ENCODE assay signal across 1 cellular context in the genomic region with DNA sequence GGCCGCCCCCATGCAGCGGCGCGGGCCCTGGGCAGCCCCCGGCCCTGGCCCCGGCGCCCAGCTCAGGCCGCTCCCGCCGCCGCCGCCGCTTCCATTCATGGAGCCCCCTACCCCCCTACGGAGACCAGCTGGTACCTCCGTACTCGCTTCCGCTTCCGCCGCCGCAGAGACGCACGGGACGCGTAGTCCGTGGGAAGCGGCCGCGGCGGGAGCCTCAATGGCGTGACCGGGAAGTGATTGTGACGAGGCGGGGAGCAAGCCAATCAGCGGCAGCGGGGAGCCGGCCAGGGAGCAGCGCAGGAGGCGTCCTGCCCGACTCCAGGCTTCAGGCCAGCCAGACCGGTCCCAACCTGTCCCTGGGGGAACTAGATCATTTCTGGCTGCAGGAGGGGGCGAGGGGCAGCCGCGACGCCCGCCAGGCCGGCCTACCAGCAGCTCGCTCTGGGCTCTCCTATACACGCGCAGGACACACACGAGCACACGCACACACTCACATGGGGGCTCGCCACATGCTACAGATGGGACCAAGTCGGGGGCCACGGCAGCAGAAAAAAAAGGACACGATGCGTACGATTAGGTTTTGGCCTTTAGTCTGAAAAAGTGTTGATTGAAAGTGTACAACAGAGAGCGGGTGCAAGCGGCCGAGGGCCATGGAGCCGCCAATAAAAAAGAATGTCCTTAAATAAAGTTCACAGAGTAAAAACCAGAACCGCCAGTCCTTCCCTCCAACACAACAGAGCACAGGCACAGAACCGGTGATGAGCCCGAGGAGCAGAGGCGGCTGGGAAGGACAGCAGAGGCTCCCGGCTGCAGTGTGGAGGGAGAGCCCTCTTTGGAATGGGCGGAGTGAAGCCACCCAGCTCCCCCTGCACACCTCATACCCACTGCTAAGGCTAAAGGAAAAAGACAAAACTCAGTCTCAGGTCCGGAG.
TF ChIP-seq lines count a peak whose summit lies in the region.

A gene with protein sequence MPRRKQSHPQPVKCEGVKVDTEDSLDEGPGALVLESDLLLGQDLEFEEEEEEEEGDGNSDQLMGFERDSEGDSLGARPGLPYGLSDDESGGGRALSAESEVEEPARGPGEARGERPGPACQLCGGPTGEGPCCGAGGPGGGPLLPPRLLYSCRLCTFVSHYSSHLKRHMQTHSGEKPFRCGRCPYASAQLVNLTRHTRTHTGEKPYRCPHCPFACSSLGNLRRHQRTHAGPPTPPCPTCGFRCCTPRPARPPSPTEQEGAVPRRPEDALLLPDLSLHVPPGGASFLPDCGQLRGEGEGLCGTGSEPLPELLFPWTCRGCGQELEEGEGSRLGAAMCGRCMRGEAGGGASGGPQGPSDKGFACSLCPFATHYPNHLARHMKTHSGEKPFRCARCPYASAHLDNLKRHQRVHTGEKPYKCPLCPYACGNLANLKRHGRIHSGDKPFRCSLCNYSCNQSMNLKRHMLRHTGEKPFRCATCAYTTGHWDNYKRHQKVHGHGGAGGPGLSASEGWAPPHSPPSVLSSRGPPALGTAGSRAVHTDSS (minus strand): TSS at position 109 of the 931 bp plus-strand sequence. CDS start 208 bp downstream, outside the sequence.

TF ChIP-seq in HepG2, 621 proteins besides CTCF, POLR2A, EP300 and RAD21 (continued from another document and continues in another):
- TF ChIP-seq, protein P1, sequence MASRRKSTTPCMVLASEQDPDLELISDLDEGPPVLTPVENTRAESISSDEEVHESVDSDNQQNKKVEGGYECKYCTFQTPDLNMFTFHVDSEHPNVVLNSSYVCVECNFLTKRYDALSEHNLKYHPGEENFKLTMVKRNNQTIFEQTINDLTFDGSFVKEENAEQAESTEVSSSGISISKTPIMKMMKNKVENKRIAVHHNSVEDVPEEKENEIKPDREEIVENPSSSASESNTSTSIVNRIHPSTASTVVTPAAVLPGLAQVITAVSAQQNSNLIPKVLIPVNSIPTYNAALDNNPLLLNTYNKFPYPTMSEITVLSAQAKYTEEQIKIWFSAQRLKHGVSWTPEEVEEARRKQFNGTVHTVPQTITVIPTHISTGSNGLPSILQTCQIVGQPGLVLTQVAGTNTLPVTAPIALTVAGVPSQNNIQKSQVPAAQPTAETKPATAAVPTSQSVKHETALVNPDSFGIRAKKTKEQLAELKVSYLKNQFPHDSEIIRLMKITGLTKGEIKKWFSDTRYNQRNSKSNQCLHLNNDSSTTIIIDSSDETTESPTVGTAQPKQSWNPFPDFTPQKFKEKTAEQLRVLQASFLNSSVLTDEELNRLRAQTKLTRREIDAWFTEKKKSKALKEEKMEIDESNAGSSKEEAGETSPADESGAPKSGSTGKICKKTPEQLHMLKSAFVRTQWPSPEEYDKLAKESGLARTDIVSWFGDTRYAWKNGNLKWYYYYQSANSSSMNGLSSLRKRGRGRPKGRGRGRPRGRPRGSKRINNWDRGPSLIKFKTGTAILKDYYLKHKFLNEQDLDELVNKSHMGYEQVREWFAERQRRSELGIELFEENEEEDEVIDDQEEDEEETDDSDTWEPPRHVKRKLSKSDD (CRISPR knock-in tag; IDR thresholded peaks at IDR 0.05; ENCODE audit: low read depth), result 0 out of 2 replicates have a peak, but pooled peaks have one; percentile 44
- TF ChIP-seq CAMTA2 (CRISPR knock-in tag; IDR thresholded peaks at IDR 0.05; ENCODE audit: borderline replicate concordance), result no peak
- TF ChIP-seq, protein P2, sequence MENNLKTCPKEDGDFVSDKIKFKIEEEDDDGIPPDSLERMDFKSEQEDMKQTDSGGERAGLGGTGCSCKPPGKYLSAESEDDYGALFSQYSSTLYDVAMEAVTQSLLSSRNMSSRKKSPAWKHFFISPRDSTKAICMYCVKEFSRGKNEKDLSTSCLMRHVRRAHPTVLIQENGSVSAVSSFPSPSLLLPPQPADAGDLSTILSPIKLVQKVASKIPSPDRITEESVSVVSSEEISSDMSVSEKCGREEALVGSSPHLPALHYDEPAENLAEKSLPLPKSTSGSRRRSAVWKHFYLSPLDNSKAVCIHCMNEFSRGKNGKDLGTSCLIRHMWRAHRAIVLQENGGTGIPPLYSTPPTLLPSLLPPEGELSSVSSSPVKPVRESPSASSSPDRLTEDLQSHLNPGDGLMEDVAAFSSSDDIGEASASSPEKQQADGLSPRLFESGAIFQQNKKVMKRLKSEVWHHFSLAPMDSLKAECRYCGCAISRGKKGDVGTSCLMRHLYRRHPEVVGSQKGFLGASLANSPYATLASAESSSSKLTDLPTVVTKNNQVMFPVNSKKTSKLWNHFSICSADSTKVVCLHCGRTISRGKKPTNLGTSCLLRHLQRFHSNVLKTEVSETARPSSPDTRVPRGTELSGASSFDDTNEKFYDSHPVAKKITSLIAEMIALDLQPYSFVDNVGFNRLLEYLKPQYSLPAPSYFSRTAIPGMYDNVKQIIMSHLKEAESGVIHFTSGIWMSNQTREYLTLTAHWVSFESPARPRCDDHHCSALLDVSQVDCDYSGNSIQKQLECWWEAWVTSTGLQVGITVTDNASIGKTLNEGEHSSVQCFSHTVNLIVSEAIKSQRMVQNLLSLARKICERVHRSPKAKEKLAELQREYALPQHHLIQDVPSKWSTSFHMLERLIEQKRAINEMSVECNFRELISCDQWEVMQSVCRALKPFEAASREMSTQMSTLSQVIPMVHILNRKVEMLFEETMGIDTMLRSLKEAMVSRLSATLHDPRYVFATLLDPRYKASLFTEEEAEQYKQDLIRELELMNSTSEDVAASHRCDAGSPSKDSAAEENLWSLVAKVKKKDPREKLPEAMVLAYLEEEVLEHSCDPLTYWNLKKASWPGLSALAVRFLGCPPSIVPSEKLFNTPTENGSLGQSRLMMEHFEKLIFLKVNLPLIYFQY (CRISPR knock-in tag; IDR thresholded peaks at IDR 0.05; ENCODE audit: borderline replicate concordance), result no peak
- TF ChIP-seq RORA (CRISPR knock-in tag; IDR thresholded peaks at IDR 0.05), result no peak
- no peak for TF ChIP-seq ZSCAN22 (CRISPR knock-in tag; IDR thresholded peaks at IDR 0.05)
- TF ChIP-seq, protein P3, sequence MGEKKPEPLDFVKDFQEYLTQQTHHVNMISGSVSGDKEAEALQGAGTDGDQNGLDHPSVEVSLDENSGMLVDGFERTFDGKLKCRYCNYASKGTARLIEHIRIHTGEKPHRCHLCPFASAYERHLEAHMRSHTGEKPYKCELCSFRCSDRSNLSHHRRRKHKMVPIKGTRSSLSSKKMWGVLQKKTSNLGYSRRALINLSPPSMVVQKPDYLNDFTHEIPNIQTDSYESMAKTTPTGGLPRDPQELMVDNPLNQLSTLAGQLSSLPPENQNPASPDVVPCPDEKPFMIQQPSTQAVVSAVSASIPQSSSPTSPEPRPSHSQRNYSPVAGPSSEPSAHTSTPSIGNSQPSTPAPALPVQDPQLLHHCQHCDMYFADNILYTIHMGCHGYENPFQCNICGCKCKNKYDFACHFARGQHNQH (CRISPR knock-in tag; IDR thresholded peaks at IDR 0.05), result no peak
- TF ChIP-seq ZSCAN30 (CRISPR knock-in tag; IDR thresholded peaks at IDR 0.05), result no peak
- TF ChIP-seq ZNF589 (CRISPR knock-in tag; conservative IDR thresholded peaks at IDR 0.05), result no peak
- no peak for TF ChIP-seq HMG20B (CRISPR knock-in tag; conservative IDR thresholded peaks at IDR 0.05)
- TF ChIP-seq ZFP41 (CRISPR knock-in tag; IDR thresholded peaks at IDR 0.05; ENCODE audit: borderline replicate concordance), result no peak
- TF ChIP-seq, protein P4, sequence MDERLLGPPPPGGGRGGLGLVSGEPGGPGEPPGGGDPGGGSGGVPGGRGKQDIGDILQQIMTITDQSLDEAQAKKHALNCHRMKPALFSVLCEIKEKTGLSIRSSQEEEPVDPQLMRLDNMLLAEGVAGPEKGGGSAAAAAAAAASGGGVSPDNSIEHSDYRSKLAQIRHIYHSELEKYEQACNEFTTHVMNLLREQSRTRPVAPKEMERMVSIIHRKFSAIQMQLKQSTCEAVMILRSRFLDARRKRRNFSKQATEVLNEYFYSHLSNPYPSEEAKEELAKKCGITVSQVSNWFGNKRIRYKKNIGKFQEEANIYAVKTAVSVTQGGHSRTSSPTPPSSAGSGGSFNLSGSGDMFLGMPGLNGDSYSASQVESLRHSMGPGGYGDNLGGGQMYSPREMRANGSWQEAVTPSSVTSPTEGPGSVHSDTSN (CRISPR knock-in tag; IDR thresholded peaks at IDR 0.05), result no peak
- no peak for TF ChIP-seq ZNF136 (CRISPR knock-in tag; IDR thresholded peaks at IDR 0.05; ENCODE audit: low read depth)
- TF ChIP-seq, protein P5, sequence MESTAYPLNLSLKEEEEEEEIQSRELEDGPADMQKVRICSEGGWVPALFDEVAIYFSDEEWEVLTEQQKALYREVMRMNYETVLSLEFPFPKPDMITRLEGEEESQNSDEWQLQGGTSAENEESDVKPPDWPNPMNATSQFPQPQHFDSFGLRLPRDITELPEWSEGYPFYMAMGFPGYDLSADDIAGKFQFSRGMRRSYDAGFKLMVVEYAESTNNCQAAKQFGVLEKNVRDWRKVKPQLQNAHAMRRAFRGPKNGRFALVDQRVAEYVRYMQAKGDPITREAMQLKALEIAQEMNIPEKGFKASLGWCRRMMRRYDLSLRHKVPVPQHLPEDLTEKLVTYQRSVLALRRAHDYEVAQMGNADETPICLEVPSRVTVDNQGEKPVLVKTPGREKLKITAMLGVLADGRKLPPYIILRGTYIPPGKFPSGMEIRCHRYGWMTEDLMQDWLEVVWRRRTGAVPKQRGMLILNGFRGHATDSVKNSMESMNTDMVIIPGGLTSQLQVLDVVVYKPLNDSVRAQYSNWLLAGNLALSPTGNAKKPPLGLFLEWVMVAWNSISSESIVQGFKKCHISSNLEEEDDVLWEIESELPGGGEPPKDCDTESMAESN (CRISPR knock-in tag; conservative IDR thresholded peaks at IDR 0.05), result no peak
- no peak for TF ChIP-seq ZNF614 (CRISPR knock-in tag; IDR thresholded peaks at IDR 0.05; ENCODE audit: borderline replicate concordance)
- TF ChIP-seq ZNF577 (CRISPR knock-in tag; IDR thresholded peaks at IDR 0.05; ENCODE audit: borderline replicate concordance, low read depth), result no peak
- TF ChIP-seq ZBTB8A (CRISPR knock-in tag; IDR thresholded peaks at IDR 0.05; ENCODE audit: borderline replicate concordance, low read depth), result no peak
- TF ChIP-seq, protein P6, sequence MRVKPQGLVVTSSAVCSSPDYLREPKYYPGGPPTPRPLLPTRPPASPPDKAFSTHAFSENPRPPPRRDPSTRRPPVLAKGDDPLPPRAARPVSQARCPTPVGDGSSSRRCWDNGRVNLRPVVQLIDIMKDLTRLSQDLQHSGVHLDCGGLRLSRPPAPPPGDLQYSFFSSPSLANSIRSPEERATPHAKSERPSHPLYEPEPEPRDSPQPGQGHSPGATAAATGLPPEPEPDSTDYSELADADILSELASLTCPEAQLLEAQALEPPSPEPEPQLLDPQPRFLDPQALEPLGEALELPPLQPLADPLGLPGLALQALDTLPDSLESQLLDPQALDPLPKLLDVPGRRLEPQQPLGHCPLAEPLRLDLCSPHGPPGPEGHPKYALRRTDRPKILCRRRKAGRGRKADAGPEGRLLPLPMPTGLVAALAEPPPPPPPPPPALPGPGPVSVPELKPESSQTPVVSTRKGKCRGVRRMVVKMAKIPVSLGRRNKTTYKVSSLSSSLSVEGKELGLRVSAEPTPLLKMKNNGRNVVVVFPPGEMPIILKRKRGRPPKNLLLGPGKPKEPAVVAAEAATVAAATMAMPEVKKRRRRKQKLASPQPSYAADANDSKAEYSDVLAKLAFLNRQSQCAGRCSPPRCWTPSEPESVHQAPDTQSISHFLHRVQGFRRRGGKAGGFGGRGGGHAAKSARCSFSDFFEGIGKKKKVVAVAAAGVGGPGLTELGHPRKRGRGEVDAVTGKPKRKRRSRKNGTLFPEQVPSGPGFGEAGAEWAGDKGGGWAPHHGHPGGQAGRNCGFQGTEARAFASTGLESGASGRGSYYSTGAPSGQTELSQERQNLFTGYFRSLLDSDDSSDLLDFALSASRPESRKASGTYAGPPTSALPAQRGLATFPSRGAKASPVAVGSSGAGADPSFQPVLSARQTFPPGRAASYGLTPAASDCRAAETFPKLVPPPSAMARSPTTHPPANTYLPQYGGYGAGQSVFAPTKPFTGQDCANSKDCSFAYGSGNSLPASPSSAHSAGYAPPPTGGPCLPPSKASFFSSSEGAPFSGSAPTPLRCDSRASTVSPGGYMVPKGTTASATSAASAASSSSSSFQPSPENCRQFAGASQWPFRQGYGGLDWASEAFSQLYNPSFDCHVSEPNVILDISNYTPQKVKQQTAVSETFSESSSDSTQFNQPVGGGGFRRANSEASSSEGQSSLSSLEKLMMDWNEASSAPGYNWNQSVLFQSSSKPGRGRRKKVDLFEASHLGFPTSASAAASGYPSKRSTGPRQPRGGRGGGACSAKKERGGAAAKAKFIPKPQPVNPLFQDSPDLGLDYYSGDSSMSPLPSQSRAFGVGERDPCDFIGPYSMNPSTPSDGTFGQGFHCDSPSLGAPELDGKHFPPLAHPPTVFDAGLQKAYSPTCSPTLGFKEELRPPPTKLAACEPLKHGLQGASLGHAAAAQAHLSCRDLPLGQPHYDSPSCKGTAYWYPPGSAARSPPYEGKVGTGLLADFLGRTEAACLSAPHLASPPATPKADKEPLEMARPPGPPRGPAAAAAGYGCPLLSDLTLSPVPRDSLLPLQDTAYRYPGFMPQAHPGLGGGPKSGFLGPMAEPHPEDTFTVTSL (CRISPR knock-in tag; IDR thresholded peaks at IDR 0.05; ENCODE audit: borderline replicate concordance), result no peak
- no peak for TF ChIP-seq SMARCC2 (IDR thresholded peaks at IDR 0.05)
- TF ChIP-seq ZNF652 (CRISPR knock-in tag; IDR thresholded peaks at IDR 0.05; ENCODE audit: borderline replicate concordance, low read depth), result no peak
- peak; percentile 76 for TF ChIP-seq HCFC1 (IDR thresholded peaks at IDR 0.05; ENCODE audit: low read depth, low read length)
- no peak for TF ChIP-seq ZNF296 (CRISPR knock-in tag; conservative IDR thresholded peaks at IDR 0.05)
- no peak for TF ChIP-seq PLRG1 (conservative IDR thresholded peaks at IDR 0.05)
- TF ChIP-seq RNF2 (conservative IDR thresholded peaks at IDR 0.05; ENCODE audit: low read depth), result no peak
- no peak for TF ChIP-seq ZNF451 (CRISPR knock-in tag; IDR thresholded peaks at IDR 0.05)
- TF ChIP-seq HMGA1 (CRISPR knock-in tag; conservative IDR thresholded peaks at IDR 0.05), result no peak
- TF ChIP-seq ZNF333 (CRISPR knock-in tag; IDR thresholded peaks at IDR 0.05; ENCODE audit: borderline replicate concordance), result 0 out of 2 replicates have a peak, but pooled peaks have one; percentile 24
- no peak for TF ChIP-seq SOX5 (CRISPR knock-in tag; IDR thresholded peaks at IDR 0.05; ENCODE audit: borderline replicate concordance)
- no peak for TF ChIP-seq ZNF432 (CRISPR knock-in tag; IDR thresholded peaks at IDR 0.05; ENCODE audit: borderline replicate concordance)
- peak; percentile 95 for TF ChIP-seq GABPB1 (CRISPR knock-in tag; IDR thresholded peaks at IDR 0.05)
- no peak for TF ChIP-seq ZNF780A (CRISPR knock-in tag; IDR thresholded peaks at IDR 0.05)
- 0 out of 2 replicates have a peak, but pooled peaks have one; percentile 20 for TF ChIP-seq CBX5 (CRISPR knock-in tag; IDR thresholded peaks at IDR 0.05; ENCODE audit: borderline replicate concordance)
- no peak for TF ChIP-seq ZNF781 (CRISPR knock-in tag; IDR thresholded peaks at IDR 0.05; ENCODE audit: borderline replicate concordance, not compliant biosample characterization)
- TF ChIP-seq DPF2 (CRISPR knock-in tag; IDR thresholded peaks at IDR 0.05; ENCODE audit: borderline replicate concordance, low read depth), result no peak
- TF ChIP-seq ZNF660 (CRISPR knock-in tag; IDR thresholded peaks at IDR 0.05; ENCODE audit: borderline replicate concordance, low read depth), result no peak
- TF ChIP-seq, protein P7, sequence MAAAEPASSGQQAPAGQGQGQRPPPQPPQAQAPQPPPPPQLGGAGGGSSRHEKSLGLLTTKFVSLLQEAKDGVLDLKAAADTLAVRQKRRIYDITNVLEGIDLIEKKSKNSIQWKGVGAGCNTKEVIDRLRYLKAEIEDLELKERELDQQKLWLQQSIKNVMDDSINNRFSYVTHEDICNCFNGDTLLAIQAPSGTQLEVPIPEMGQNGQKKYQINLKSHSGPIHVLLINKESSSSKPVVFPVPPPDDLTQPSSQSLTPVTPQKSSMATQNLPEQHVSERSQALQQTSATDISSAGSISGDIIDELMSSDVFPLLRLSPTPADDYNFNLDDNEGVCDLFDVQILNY (CRISPR knock-in tag; conservative IDR thresholded peaks at IDR 0.05), result no peak
- TF ChIP-seq ZNF230 (CRISPR knock-in tag; IDR thresholded peaks at IDR 0.05), result no peak
